Comparison of ENCODE assay signal across 9 cellular contexts in the genomic region with DNA sequence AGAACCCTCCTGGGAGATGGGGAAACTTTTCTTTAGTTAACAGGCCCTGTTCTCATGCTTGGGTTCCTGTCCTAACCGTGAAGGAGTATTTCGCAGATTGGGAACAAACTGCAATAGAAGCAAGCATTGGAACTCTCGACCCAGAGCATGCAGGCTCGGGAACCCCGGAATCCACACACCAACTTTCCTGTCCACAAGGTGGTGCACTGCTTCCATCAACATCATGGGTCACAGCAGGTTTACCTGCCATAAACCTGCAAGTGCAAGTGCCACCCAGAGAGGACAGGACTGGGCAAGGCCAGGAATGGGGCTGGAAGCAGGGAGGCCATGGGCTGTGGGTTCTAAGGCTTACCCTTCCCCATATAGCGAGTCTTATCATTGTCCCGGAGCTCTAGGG. TPM values are rescaled to one million over a fixed set of nuclear protein-coding genes. Genes with fewer than 3 reads are reported as not detected.
DNase-seq lines count a peak whose midpoint lies in the region; FAIRE-seq and TF ChIP-seq lines count a peak whose summit lies in the region.
"Had no signal": no experiment of that assay in that cellular context is flagged by ENCODE, and none has a peak within 500 bp of the region (broad histone marks: within the 10 kb centered on the region; RNA-seq: fewer than 3 reads in every experiment).

No MANE protein-coding gene starts in this region.

- peak; percentile 43 for FAIRE-seq in GM12891 (lab: Jason Lieb, UNC)

- intact Hi-C loops in activated T-helper 2 cell treated with anti-CD3 and anti-CD28 coated beads, Interferon-gamma antibody, Interleukin-2, Interleukin-4, amounts not matched to agents 10 μg/mL and 5 μg/mL and 100 μg/mL, durations not matched to agents 14 hours and 24 hours and 36 hours (cut with micrococcal nuclease), result loop anchor here (10.0 kb wide), 1 partner anchor 57 kb away; the partner anchor contains the start of gene RERE
- intact Hi-C loops in testis (cut with DNase I; ENCODE audit: low total_unique reads), result no loop called here

- H3K9me3 Mint-ChIP-seq in activated T-helper 2 cell treated with anti-CD3 and anti-CD28 coated beads, Interferon-gamma antibody, Interleukin-2, Interleukin-4, amounts not matched to agents 10 μg/mL and 5 μg/mL and 100 μg/mL, durations not matched to agents 14 hours and 24 hours and 36 hours, result no peaks in the 10 kb centered on the region

- H3K27me3 ChIP-seq in AG04450 (ENCODE audit: control insufficient read depth, insufficient read depth, low read length) (no peaks in the 10 kb centered on the region), testis (no peaks in the 10 kb centered on the region)

- no peak for DNase-seq in AG04450 (ENCODE audit: low read depth, low spot score)
- DNase-seq in GM12891 (ENCODE audit: insufficient read length, low spot score), result no peak
- DNase-seq in activated T-helper 2 cell treated with anti-CD3 and anti-CD28 coated beads, Interferon-gamma antibody, Interleukin-2, Interleukin-4, amounts not matched to agents 10 μg/mL and 5 μg/mL and 100 μg/mL, durations not matched to agents 14 hours and 24 hours and 36 hours (ENCODE audit: low spot score), result no peak
- peak; percentile 44 for DNase-seq in left kidney (ENCODE audit: low read depth, low spot score)
- no peak for DNase-seq in testis
- no peak for DNase-seq in activated gamma-delta T cell (lab: John Stamatoyannopoulos, UW)
- DNase-seq in ACHN, result no peak
- DNase-seq in A172 (ENCODE audit: low spot score), result no peak
- DNase-seq: stimulated activated CD4-positive, alpha-beta T cell treated with anti-CD3 and anti-CD28 coated beads, Interleukin-4, amount 100 ng/mL, for 1 hour had no signal

- H3K27me3 Mint-ChIP-seq in activated T-helper 2 cell treated with anti-CD3 and anti-CD28 coated beads, Interferon-gamma antibody, Interleukin-2, Interleukin-4, amounts not matched to agents 10 μg/mL and 5 μg/mL and 100 μg/mL, durations not matched to agents 14 hours and 24 hours and 36 hours (ENCODE audit: low read depth), result no peaks in the 10 kb centered on the region

- peak overlapping the region; percentile 98 for H3K4me3 Mint-ChIP-seq in activated T-helper 2 cell treated with anti-CD3 and anti-CD28 coated beads, Interferon-gamma antibody, Interleukin-2, Interleukin-4, amounts not matched to agents 10 μg/mL and 5 μg/mL and 100 μg/mL, durations not matched to agents 14 hours and 24 hours and 36 hours (ENCODE audit: low read depth)

- H3K4me3 ChIP-seq in AG04450 (ENCODE audit: low read depth, low read length) (no peak overlapping the region), testis (no peak overlapping the region)

- peaks cover 3% of the 10 kb centered on the region for H3K36me3 ChIP-seq in testis (ENCODE audit: low read depth, missing control alignments)

- H3K27ac ChIP-seq in AG04450 (ENCODE audit: low read depth, low read length) (peak overlapping the region; percentile 11), testis (no peak overlapping the region)

- H3K4me1 Mint-ChIP-seq in activated T-helper 2 cell treated with anti-CD3 and anti-CD28 coated beads, Interferon-gamma antibody, Interleukin-2, Interleukin-4, amounts not matched to agents 10 μg/mL and 5 μg/mL and 100 μg/mL, durations not matched to agents 14 hours and 24 hours and 36 hours (ENCODE audit: low read depth), result peaks cover 62% of the 10 kb centered on the region

- H3K9me3 ChIP-seq in AG04450 (ENCODE audit: control insufficient read depth, insufficient read depth, low read length), result no peaks in the 10 kb centered on the region
- H3K9me3 ChIP-seq in testis, result no peaks in the 10 kb centered on the region

- in situ Hi-C loops in ACHN (cut with HindIII; ENCODE audit: low pct_ligation_motif_present, low pct_unique_long_range_greater_than_20kb, low sequenced_read_pairs), result no loop called here

- H3K36me3 Mint-ChIP-seq in activated T-helper 2 cell treated with anti-CD3 and anti-CD28 coated beads, Interferon-gamma antibody, Interleukin-2, Interleukin-4, amounts not matched to agents 10 μg/mL and 5 μg/mL and 100 μg/mL, durations not matched to agents 14 hours and 24 hours and 36 hours (ENCODE audit: low read depth), result peaks cover 94% of the 10 kb centered on the region

- peaks cover 24% of the 10 kb centered on the region for H3K4me1 ChIP-seq in testis

- CTCF ChIA-PET in AG04450 (lab: Charles Lee), result interaction anchor here (1.3 kb wide), 1 partner anchor 11 kb away, joined by 4 read pairs; no protein-coding TSS in a partner anchor

- POLR2A ChIA-PET in AG04450 (lab: Yijun Ruan, JAX), result interaction anchor here (1.0 kb wide), 1 partner anchor 12 kb away, joined by 3 read pairs; no protein-coding TSS in a partner anchor

- TF ChIP-seq CTCF in AG04450 (IDR thresholded peaks at IDR 0.05; ENCODE audit: low read depth, low read length) (peak; percentile 21; the same call in 1 of the 2 replicates), testis (IDR thresholded peaks at IDR 0.05) (no peak)

- WGBS in testis, 2 donors, result 81 to 91% methylated on average over 7 of the region's 7 CpGs

- peak overlapping the region; percentile 80 for H3K27ac Mint-ChIP-seq in activated T-helper 2 cell treated with anti-CD3 and anti-CD28 coated beads, Interferon-gamma antibody, Interleukin-2, Interleukin-4, amounts not matched to agents 10 μg/mL and 5 μg/mL and 100 μg/mL, durations not matched to agents 14 hours and 24 hours and 36 hours

- no peak for TF ChIP-seq POLR2A in GM12891 (IDR thresholded peaks at IDR 0.05; ENCODE audit: low read depth, low read length)
- TF ChIP-seq POLR2A in testis (IDR thresholded peaks at IDR 0.05), result no peak

TF ChIP-seq in GM12891, 5 proteins besides CTCF, POLR2A, EP300 and RAD21:
- TF ChIP-seq POU2F2 (IDR thresholded peaks at IDR 0.05; ENCODE audit: low read depth, low read length), result no peak
- peak; percentile 14 for TF ChIP-seq POLR2AphosphoS5 (IDR thresholded peaks at IDR 0.05; ENCODE audit: low read depth, low read length)

RNA-seq across cellular contexts. Expression of gene ENO1, which starts 6.9 kb away (rescaled TPM):
- polyA plus RNA-seq in AG04450 (2011; rRNA removed) (1,423 and 1,563 TPM in 2 replicates), testis (ENCODE audit: insufficient read depth, low read depth, low replicate concordance) (589 TPM)
- polyA minus RNA-seq in AG04450 (2011; rRNA and poly(A)+ RNA removed), result 1,479 and 1,712 TPM in 2 replicates
- 2,629 TPM for polyA plus RNA-seq in GM12891 (2012; ENCODE audit: low read depth, missing spikeins)
- 3,630 and 3,637 TPM in 2 replicates for total RNA-seq in activated T-helper 2 cell treated with anti-CD3 and anti-CD28 coated beads, Interferon-gamma antibody, Interleukin-2, Interleukin-4, amounts not matched to agents 10 μg/mL and 5 μg/mL and 100 μg/mL, durations not matched to agents 14 hours and 24 hours and 36 hours
- 100 to 1,000 TPM; 310 to 380 TPM for total RNA-seq in testis
- total RNA-seq in A172 (2014; rRNA removed; shearing (Covaris generic)), result 1,393 and 1,401 TPM in 2 replicates

RNA-seq across cellular contexts. Expression of gene RERE, which starts 54.1 kb away (rescaled TPM):
- polyA plus RNA-seq in AG04450 (2011; rRNA removed) (14.3 and 20.6 TPM in 2 replicates), testis (ENCODE audit: insufficient read depth, low read depth, low replicate concordance) (90.8 TPM)
- 92.5 and 93.5 TPM in 2 replicates for polyA minus RNA-seq in AG04450 (2011; rRNA and poly(A)+ RNA removed)
- 21.3 TPM for polyA plus RNA-seq in GM12891 (2012; ENCODE audit: low read depth, missing spikeins)
- 139 and 154 TPM in 2 replicates for total RNA-seq in activated T-helper 2 cell treated with anti-CD3 and anti-CD28 coated beads, Interferon-gamma antibody, Interleukin-2, Interleukin-4, amounts not matched to agents 10 μg/mL and 5 μg/mL and 100 μg/mL, durations not matched to agents 14 hours and 24 hours and 36 hours
- 100 to 1,000 TPM; 203 to 229 TPM for total RNA-seq in testis
- 7.0 and 24.3 TPM in 2 replicates for total RNA-seq in A172 (2014; rRNA removed; shearing (Covaris generic))
